ENCODE assay signal across 12 cellular contexts in the genomic region with DNA sequence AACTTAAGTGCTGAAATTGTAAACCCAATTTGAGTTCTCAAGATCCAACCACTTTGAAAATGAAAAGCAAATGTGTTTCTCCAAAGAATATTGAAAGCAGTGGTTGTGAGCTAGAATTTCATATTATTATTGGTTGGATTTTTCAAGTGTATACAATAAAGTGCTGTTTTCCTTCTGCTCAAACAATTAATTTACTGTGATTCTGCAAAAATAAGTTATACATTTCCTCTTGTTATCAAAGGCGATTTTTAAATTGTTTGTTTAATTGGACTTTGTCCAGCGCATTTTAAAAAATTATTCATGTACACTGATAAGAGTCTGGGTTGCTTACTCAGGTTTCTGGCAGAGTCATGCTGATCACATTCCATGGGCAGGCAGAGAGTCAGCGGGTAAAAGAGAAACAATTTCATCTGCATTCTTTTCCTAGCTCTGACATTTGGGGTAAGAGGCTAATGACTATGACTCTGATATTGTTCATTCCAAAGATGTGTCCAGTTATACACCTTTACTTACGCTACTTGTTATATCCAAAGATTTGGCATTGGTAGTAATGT. TPM values are rescaled to one million over a fixed set of nuclear protein-coding genes. Genes with fewer than 3 reads are reported as not detected.
A peak's percentile ranks its signal among the peaks of the same experiment; 100 is the strongest.
DNase-seq lines count a peak whose midpoint lies in the region; ATAC-seq, FAIRE-seq and TF ChIP-seq lines count a peak whose summit lies in the region.
"Had no signal": no experiment of that assay in that cellular context is flagged by ENCODE, and none has a peak within 500 bp of the region (broad histone marks: within the 10 kb centered on the region; RNA-seq: fewer than 3 reads in every experiment).

No MANE protein-coding gene starts in this region.

- H4K20me1 ChIP-seq in fibroblast of lung (ENCODE audit: control insufficient read depth, extremely low read depth, insufficient read depth, low read length): no peaks in the 10 kb centered on the region

- H3K9ac ChIP-seq in fibroblast of lung (ENCODE audit: insufficient read depth, low read length): no peak overlapping the region
- H3K9ac ChIP-seq: KMS-11 had no signal

- no peaks in the 10 kb centered on the region for H3K27me3 Mint-ChIP-seq in nephron (ENCODE audit: low read depth)

- peaks cover 2% of the 10 kb centered on the region for H3K36me3 ChIP-seq in fibroblast of lung (ENCODE audit: control insufficient read depth, insufficient read depth, low read length)

- H3K79me2 ChIP-seq in fibroblast of lung (ENCODE audit: control insufficient read depth, insufficient read depth, low read length): peaks cover 2% of the 10 kb centered on the region

- POLR2A ChIA-PET in AG04450 (lab: Yijun Ruan, JAX): no interaction called here

- DNase-seq in AG04450 (ENCODE audit: low read depth, low spot score) (no peak), RCC 7860 (ENCODE audit: low spot score) (peak; percentile 72), fibroblast of lung (ENCODE audit: low read depth in 2 of 2) (peak; percentile 51 to 87), NCI-H2196 (lab: John Stamatoyannopoulos, UW; ENCODE audit: unreplicated experiment) (no peak), inferior parietal cortex (ENCODE audit: extremely low spot score) (no peak)
- DNase-seq: activated CD8-positive, alpha-beta memory T cell treated with anti-CD3 and anti-CD28 coated beads, Interleukin-2, amount 50 U/mL, for 4 hours; posterior cingulate gyrus; stimulated activated naive CD4-positive, alpha-beta T cell treated with Interleukin-2 at 50 U/mL for 16 hours had no signal

- H3K4me3 ChIP-seq in AG04450 (ENCODE audit: low read depth, low read length) (peak overlapping the region; percentile 8; the same call in 1 of the 2 replicates), fibroblast of lung (replicated peaks in 1 of 4; ENCODE audit: control extremely low read depth in 1 of 4, insufficient read depth in 1 of 4, low read depth in 3 of 4, low read length in 4 of 4) (peak overlapping the region in 3 of 4 experiments; percentile 2 to 11 (median 3))

- ATAC-seq in esophagus mucosa (no peak), HG02678 (IDR thresholded peaks at IDR 0.05; ENCODE audit: unreplicated experiment) (no peak)

- H3K36me3 Mint-ChIP-seq in nephron (ENCODE audit: low read depth): peaks cover 33% of the 10 kb centered on the region

- FAIRE-seq in RCC 7860 (lab: Jason Lieb, UNC): peak; percentile 92

- H3K4me2 ChIP-seq in fibroblast of lung (ENCODE audit: extremely low read depth, insufficient read depth, low read length): peak overlapping the region; percentile 68
- H3K4me2 ChIP-seq: KMS-11 had no signal

- H3K4me1 ChIP-seq in fibroblast of lung (ENCODE audit: control insufficient read depth, extremely low read depth, insufficient read depth, low read length): no peaks in the 10 kb centered on the region

- H3K4me1 Mint-ChIP-seq in nephron: peaks cover 59% of the 10 kb centered on the region

- TF ChIP-seq CTCF in AG04450 (IDR thresholded peaks at IDR 0.05; ENCODE audit: low read depth, low read length) (no peak), fibroblast of lung (conservative IDR thresholded peaks at IDR 0.05 in 1 of 2, IDR thresholded peaks at IDR 0.05 in 1 of 2; ENCODE audit: low read depth in 1 of 2, low read length in 2 of 2) (no peak), nephron (IDR thresholded peaks at IDR 0.05; ENCODE audit: unreplicated experiment in 3 of 3) (no peak)

- H3K9me3 ChIP-seq in AG04450 (ENCODE audit: control insufficient read depth, insufficient read depth, low read length) (no peaks in the 10 kb centered on the region), fibroblast of lung (ENCODE audit: control insufficient read depth, insufficient read depth, low read depth, low read length) (no peaks in the 10 kb centered on the region)

- H3K27ac ChIP-seq in AG04450 (ENCODE audit: low read depth, low read length) (no peak overlapping the region), fibroblast of lung (ENCODE audit: insufficient read depth, low read length) (no peak overlapping the region)
- H3K27ac ChIP-seq: KMS-11 had no signal

- H3K9me3 Mint-ChIP-seq in nephron: no peaks in the 10 kb centered on the region

- H2AFZ ChIP-seq in fibroblast of lung (ENCODE audit: low read length): no peak overlapping the region

- peak overlapping the region; percentile 74 to 88 (median 80) for H3K4me3 Mint-ChIP-seq in nephron

- peak overlapping the region; percentile 42 to 80 (median 68) for H3K27ac Mint-ChIP-seq in nephron

- CTCF ChIA-PET in AG04450 (lab: Charles Lee): interaction anchor here (0.7 to 1.8 kb wide), 3 partner anchors 10 to 216 kb away, joined by 3 to 7 read pairs (median 4); no protein-coding TSS in a partner anchor

- H3K27me3 ChIP-seq in AG04450 (ENCODE audit: control insufficient read depth, insufficient read depth, low read length) (no peaks in the 10 kb centered on the region), fibroblast of lung (ENCODE audit: control insufficient read depth, insufficient read depth, low read length) (no peaks in the 10 kb centered on the region)

RNA-seq across cellular contexts. Expression of a gene that starts 8.9 kb away (rescaled TPM):
- polyA plus RNA-seq in AG04450 (2011; rRNA removed): 15.4 and 18.0 TPM in 2 replicates
- polyA minus RNA-seq in AG04450 (2011; rRNA and poly(A)+ RNA removed): 47.3 and 66.9 TPM in 2 replicates
- 9.0 and 17.8 TPM in 2 replicates for total RNA-seq in fibroblast of lung
- polyA plus RNA-seq in fibroblast of lung: 7.4 and 10.8 TPM in 2 replicates
- 3.4 and 6.2 TPM in 2 replicates for polyA plus RNA-seq in fibroblast of lung (2012)
- 14.8 and 16.7 TPM in 2 replicates for polyA minus RNA-seq in fibroblast of lung (ENCODE audit: low replicate concordance)
- 1.4 TPM for total RNA-seq in esophagus mucosa

Comparison
In these comparisons a context has a peak if more than half of its experiments do, and no peak if none do; other contexts are left out.
1. DNase-seq: peak in RCC 7860 (single experiment) and fibroblast of lung (2 of 2); none in AG04450 (single experiment), NCI-H2196 (single experiment) and inferior parietal cortex (single experiment).